ENCODE assay signal across 18 cellular contexts in genomic region chr3:131630812-131631211, GRCh38.
DNase-seq lines count a peak whose midpoint lies in the region; TF ChIP-seq lines count a peak whose summit lies in the region.
"Had no signal": no experiment of that assay in that cellular context is flagged by ENCODE, and none has a peak within 500 bp of the region (broad histone marks: within the 10 kb centered on the region; RNA-seq: fewer than 3 reads in every experiment).

No MANE protein-coding gene starts in this region.

- no peaks in the 10 kb centered on the region for H3K36me3 Mint-ChIP-seq in T-helper 2 cell treated with Interferon-gamma antibody and Interleukin-4, amounts not matched to agents 5 μg/mL and 100 μg/mL, for 36 hours (ENCODE audit: low read depth)
- H3K36me3 Mint-ChIP-seq: CD8-positive, alpha-beta T cell had no signal

- H3K27ac Mint-ChIP-seq in T-helper 2 cell treated with Interferon-gamma antibody and Interleukin-4, amounts not matched to agents 5 μg/mL and 100 μg/mL, for 36 hours = no peak overlapping the region
- H3K27ac Mint-ChIP-seq: CD8-positive, alpha-beta T cell had no signal

- H3K9me3 Mint-ChIP-seq in T-helper 2 cell treated with Interferon-gamma antibody and Interleukin-4, amounts not matched to agents 5 μg/mL and 100 μg/mL, for 36 hours = no peaks in the 10 kb centered on the region
- H3K9me3 Mint-ChIP-seq: CD8-positive, alpha-beta T cell had no signal

- in situ Hi-C loops in astrocyte of the spinal cord (cut with HindIII; ENCODE audit: low sequenced_read_pairs) = no loop called here

- DNase-seq in GM04503 (ENCODE audit: low read depth) (peak; percentile 27), M059J (ENCODE audit: low read depth) (peak; percentile 3), astrocyte of the spinal cord (ENCODE audit: low read depth, low spot score) (peak; percentile 13), renal cortical epithelial cell (ENCODE audit: low read depth) (peak; percentile 6), hypothalamus (lab: John Stamatoyannopoulos, UW) (no peak), middle frontal gyrus (ENCODE audit: extremely low spot score, low spot score) (no peak)
- DNase-seq in stimulated activated CD4-positive, alpha-beta T cell treated with anti-CD3 and anti-CD28 coated beads, Interleukin-2, amount 100 ng/mL, for 48 hours = no peak
- DNase-seq in T-helper 2 cell treated with Interferon-gamma antibody and Interleukin-4, amounts not matched to agents 5 μg/mL and 100 μg/mL, for 36 hours (ENCODE audit: low spot score) = no peak
- DNase-seq: BE2C; CD8-positive, alpha-beta T cell; DND-41; GF-D8; HCEC 1CT; NCI-H1092; NCI-H2227 treated with DMSO at 0.1 percent for 48 hours; NCI-H526 treated with DMSO at 0.1 percent for 48 hours; SK-N-SH had no signal

- H3K4me3 ChIP-seq in astrocyte of the spinal cord (ENCODE audit: low read depth, low read length) = no peak overlapping the region
- H3K4me3 ChIP-seq: K562 had no signal

- H3K4me3 Mint-ChIP-seq in T-helper 2 cell treated with Interferon-gamma antibody and Interleukin-4, amounts not matched to agents 5 μg/mL and 100 μg/mL, for 36 hours = no peak overlapping the region
- H3K4me3 Mint-ChIP-seq: CD8-positive, alpha-beta T cell had no signal

- no peak for TF ChIP-seq CTCF in astrocyte of the spinal cord (IDR thresholded peaks at IDR 0.05; ENCODE audit: low read depth, low read length)

- H3K4me1 Mint-ChIP-seq in T-helper 2 cell treated with Interferon-gamma antibody and Interleukin-4, amounts not matched to agents 5 μg/mL and 100 μg/mL, for 36 hours (ENCODE audit: low read depth) = no peaks in the 10 kb centered on the region

- peaks cover 8% of the 10 kb centered on the region for H3K27me3 Mint-ChIP-seq in T-helper 2 cell treated with Interferon-gamma antibody and Interleukin-4, amounts not matched to agents 5 μg/mL and 100 μg/mL, for 36 hours (ENCODE audit: low read depth)

Comparison
In these comparisons a context has a peak if more than half of its experiments do, and no peak if none do; other contexts are left out.
1. DNase-seq: peak in GM04503 (single experiment), M059J (single experiment), astrocyte of the spinal cord (single experiment) and renal cortical epithelial cell (single experiment); none in stimulated activated CD4-positive, alpha-beta T cell treated with anti-CD3 and anti-CD28 coated beads, Interleukin-2, amount 100 ng/mL, for 48 hours (0 of 2), hypothalamus (0 of 51), T-helper 2 cell treated with Interferon-gamma antibody and Interleukin-4, amounts not matched to agents 5 μg/mL and 100 μg/mL, for 36 hours (single experiment) and middle frontal gyrus (single experiment).